ENCODE assay signal across 13 cellular contexts in the genomic region with DNA sequence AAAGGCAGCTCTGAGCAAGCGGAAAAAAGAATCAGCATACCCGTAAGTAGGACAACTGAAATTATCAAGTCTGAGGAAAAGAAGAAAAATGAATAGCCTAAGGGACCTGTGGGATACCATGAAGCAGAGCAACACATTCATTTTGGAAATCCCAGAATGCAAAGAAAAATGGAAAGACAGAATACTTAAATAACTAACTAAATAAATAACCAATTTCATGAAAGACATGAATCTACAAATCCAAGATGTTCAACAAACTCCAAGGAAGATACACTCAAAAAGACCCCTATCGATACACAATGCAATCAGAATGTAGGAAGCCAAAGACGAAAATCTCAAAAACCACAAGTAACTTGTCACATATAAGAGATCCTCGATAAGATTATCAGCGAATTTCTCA.
DNase-seq lines count a peak whose midpoint lies in the region; TF ChIP-seq lines count a peak whose summit lies in the region.
"Had no signal": no experiment of that assay in that cellular context is flagged by ENCODE, and none has a peak within 500 bp of the region (broad histone marks: within the 10 kb centered on the region; RNA-seq: fewer than 3 reads in every experiment).

No MANE protein-coding gene starts in this region.

- H3K9me3 Mint-ChIP-seq in HFFc6, result peaks cover 9% of the 10 kb centered on the region
- H3K9me3 Mint-ChIP-seq in activated T-helper 1 cell treated with anti-CD3 and anti-CD28 coated beads, Interleukin-12 subunit alpha, Interleukin-12 subunit beta, Interleukin-2, Interleukin-4 antibody, amounts not matched to agents 30 ng/mL and 10 ng/mL and 1 ng/mL, durations not matched to agents 14 hours and 24 hours and 36 hours, result peaks cover 8% of the 10 kb centered on the region
- H3K9me3 Mint-ChIP-seq: GM23338 had no signal

- DNase-seq in HFFc6 (no peak), erythroblast (lab: John Stamatoyannopoulos, UW) (peak; percentile 9 to 13), T-helper 1 cell (no peak), substantia nigra (lab: John Stamatoyannopoulos, UW) (no peak), activated gamma-delta T cell (lab: John Stamatoyannopoulos, UW) (no peak)
- no peak for DNase-seq in activated T-helper 1 cell treated with anti-CD3 and anti-CD28 coated beads, Interleukin-12 subunit alpha, Interleukin-12 subunit beta, Interleukin-2, Interleukin-4 antibody, amounts not matched to agents 30 ng/mL and 10 ng/mL and 1 ng/mL, durations not matched to agents 14 hours and 24 hours and 36 hours (ENCODE audit: low spot score)
- DNase-seq: Calu3; CD8-positive, alpha-beta T cell; DMS79 treated with DMSO at 0.1 percent for 48 hours; GF-D8 had no signal

- no peak for TF ChIP-seq POLR2A in erythroblast (IDR thresholded peaks at IDR 0.05; ENCODE audit: low read length)

- H3K27me3 Mint-ChIP-seq in HFFc6 (ENCODE audit: insufficient read depth), result no peaks in the 10 kb centered on the region; the same call in 1 of the 2 replicates
- no peaks in the 10 kb centered on the region for H3K27me3 Mint-ChIP-seq in activated T-helper 1 cell treated with anti-CD3 and anti-CD28 coated beads, Interleukin-12 subunit alpha, Interleukin-12 subunit beta, Interleukin-2, Interleukin-4 antibody, amounts not matched to agents 30 ng/mL and 10 ng/mL and 1 ng/mL, durations not matched to agents 14 hours and 24 hours and 36 hours (ENCODE audit: insufficient read depth)
- H3K27me3 Mint-ChIP-seq: B cell had no signal

- H3K27ac Mint-ChIP-seq in HFFc6, result no peak overlapping the region
- peak overlapping the region; percentile 24 for H3K27ac Mint-ChIP-seq in activated T-helper 1 cell treated with anti-CD3 and anti-CD28 coated beads, Interleukin-12 subunit alpha, Interleukin-12 subunit beta, Interleukin-2, Interleukin-4 antibody, amounts not matched to agents 30 ng/mL and 10 ng/mL and 1 ng/mL, durations not matched to agents 14 hours and 24 hours and 36 hours
- H3K27ac Mint-ChIP-seq: B cell; CD8-positive, alpha-beta T cell; GM23338 had no signal

- intact Hi-C loops in activated T-helper 1 cell treated with anti-CD3 and anti-CD28 coated beads, Interleukin-12 subunit alpha, Interleukin-12 subunit beta, Interleukin-2, Interleukin-4 antibody, amounts not matched to agents 30 ng/mL and 10 ng/mL and 1 ng/mL, durations not matched to agents 14 hours and 24 hours and 36 hours (cut with micrococcal nuclease), result no loop called here

- no peak for TF ChIP-seq CTCF in HFFc6 (IDR thresholded peaks at IDR 0.05)

- peaks cover 45% of the 10 kb centered on the region for H3K36me3 Mint-ChIP-seq in HFFc6 (ENCODE audit: low read depth)
- peaks cover 37% of the 10 kb centered on the region for H3K36me3 Mint-ChIP-seq in activated T-helper 1 cell treated with anti-CD3 and anti-CD28 coated beads, Interleukin-12 subunit alpha, Interleukin-12 subunit beta, Interleukin-2, Interleukin-4 antibody, amounts not matched to agents 30 ng/mL and 10 ng/mL and 1 ng/mL, durations not matched to agents 14 hours and 24 hours and 36 hours (ENCODE audit: low read depth)

- peaks cover 45% of the 10 kb centered on the region for H3K4me1 Mint-ChIP-seq in HFFc6 (ENCODE audit: low read depth)
- peaks cover 13% of the 10 kb centered on the region for H3K4me1 Mint-ChIP-seq in activated T-helper 1 cell treated with anti-CD3 and anti-CD28 coated beads, Interleukin-12 subunit alpha, Interleukin-12 subunit beta, Interleukin-2, Interleukin-4 antibody, amounts not matched to agents 30 ng/mL and 10 ng/mL and 1 ng/mL, durations not matched to agents 14 hours and 24 hours and 36 hours (ENCODE audit: low read depth)

- peak overlapping the region; percentile 17; the same call in 1 of the 2 replicates for H3K4me3 Mint-ChIP-seq in HFFc6
- H3K4me3 Mint-ChIP-seq in activated T-helper 1 cell treated with anti-CD3 and anti-CD28 coated beads, Interleukin-12 subunit alpha, Interleukin-12 subunit beta, Interleukin-2, Interleukin-4 antibody, amounts not matched to agents 30 ng/mL and 10 ng/mL and 1 ng/mL, durations not matched to agents 14 hours and 24 hours and 36 hours, result no peak overlapping the region
- H3K4me3 Mint-ChIP-seq: B cell; CD8-positive, alpha-beta T cell; GM23338 had no signal

- no peak overlapping the region for H3K27ac ChIP-seq in substantia nigra (ENCODE audit: low read depth, low read length, poor library complexity, severe bottlenecking)
- H3K27ac ChIP-seq: BLaER1 treated with 17β-estradiol and CSF1 and Interleukin-3, amounts not matched to agents 10 nM and 100 nM had no signal

Comparison
In these comparisons a context has a peak if more than half of its experiments do, and no peak if none do; other contexts are left out.
1. DNase-seq: peak in erythroblast (2 of 2); none in HFFc6 (single experiment), activated T-helper 1 cell treated with anti-CD3 and anti-CD28 coated beads, Interleukin-12 subunit alpha, Interleukin-12 subunit beta, Interleukin-2, Interleukin-4 antibody, amounts not matched to agents 30 ng/mL and 10 ng/mL and 1 ng/mL, durations not matched to agents 14 hours and 24 hours and 36 hours (single experiment), T-helper 1 cell (0 of 5), substantia nigra (0 of 49) and activated gamma-delta T cell (single experiment).